ENCODE assay signal across 1 cellular context in genomic region chr19:50723735-50724521, GRCh38.
TF ChIP-seq lines count a peak whose summit lies in the region.

No MANE protein-coding gene starts in this region.

TF ChIP-seq in K562, 482 proteins besides CTCF, POLR2A, EP300 and RAD21 (continued from another document and continues in another):
- TF ChIP-seq ARID4B (CRISPR knock-in tag; IDR thresholded peaks at IDR 0.05), result peak; percentile 87
- TF ChIP-seq MAX (CRISPR knock-in tag; IDR thresholded peaks at IDR 0.05), result peak; percentile 97
- TF ChIP-seq HDAC1 (IDR thresholded peaks at IDR 0.05), result no peak
- no peak for TF ChIP-seq ZNF217 (CRISPR knock-in tag; IDR thresholded peaks at IDR 0.05)
- TF ChIP-seq LCOR (CRISPR knock-in tag; IDR thresholded peaks at IDR 0.05), result peak; percentile 43; the same call in 1 of the 2 replicates
- TF ChIP-seq TBL1XR1 (IDR thresholded peaks at IDR 0.05; ENCODE audit: low read length in 2 of 2), result no peak
- no peak for TF ChIP-seq ZNF124 (CRISPR knock-in tag; IDR thresholded peaks at IDR 0.05)
- TF ChIP-seq CEBPG (CRISPR knock-in tag; IDR thresholded peaks at IDR 0.05), result no peak
- no peak for TF ChIP-seq CEBPG (tag; conservative IDR thresholded peaks at IDR 0.05 in 1 of 2, IDR thresholded peaks at IDR 0.05 in 1 of 2)
- TF ChIP-seq CLOCK (CRISPR knock-in tag; IDR thresholded peaks at IDR 0.05; ENCODE audit: borderline replicate concordance), result no peak
- TF ChIP-seq CREM (IDR thresholded peaks at IDR 0.05; ENCODE audit: low read depth), result no peak
- no peak for TF ChIP-seq CEBPZ (IDR thresholded peaks at IDR 0.05; ENCODE audit: borderline replicate concordance, low read depth, low read length)
- no peak for TF ChIP-seq ZNF449 (CRISPR knock-in tag; IDR thresholded peaks at IDR 0.05)
- no peak for TF ChIP-seq C11orf30 (IDR thresholded peaks at IDR 0.05; ENCODE audit: low read depth)
- no peak for TF ChIP-seq KLF1 (tag; IDR thresholded peaks at IDR 0.05)
- no peak for TF ChIP-seq ZNF384 (IDR thresholded peaks at IDR 0.05; ENCODE audit: low read depth, low read length)
- peak; percentile 82 for TF ChIP-seq BHLHE40 (IDR thresholded peaks at IDR 0.05; ENCODE audit: low read length)
- TF ChIP-seq ZBTB33 (CRISPR knock-in tag; IDR thresholded peaks at IDR 0.05), result peak; percentile 65; the same call in 1 of the 2 replicates
- TF ChIP-seq RAD51 (IDR thresholded peaks at IDR 0.05; ENCODE audit: borderline replicate concordance, low read depth), result no peak
- TF ChIP-seq ZNF431 (CRISPR knock-in tag; IDR thresholded peaks at IDR 0.05), result 0 out of 2 replicates have a peak, but pooled peaks have one; percentile 64
- no peak for TF ChIP-seq BRF1 (IDR thresholded peaks at IDR 0.05; ENCODE audit: borderline replicate concordance, extremely low read depth, insufficient read length)
- TF ChIP-seq HMGN3 (IDR thresholded peaks at IDR 0.05; ENCODE audit: borderline replicate concordance, extremely low read depth, insufficient read length, low read depth, low read length), result peak; percentile 73
- TF ChIP-seq ZBTB43 (CRISPR knock-in tag; IDR thresholded peaks at IDR 0.05), result 0 out of 2 replicates have a peak, but pooled peaks have one; percentile 22
- TF ChIP-seq MEF2D (tag; conservative IDR thresholded peaks at IDR 0.05; ENCODE audit: low read depth), result no peak
- peak; percentile 58 for TF ChIP-seq GABPB1 (CRISPR knock-in tag; IDR thresholded peaks at IDR 0.05)
- peak in 1 of 2 experiments; percentile 12; a peak in 1 of 4 replicates for TF ChIP-seq TEAD1 (CRISPR knock-in tag; IDR thresholded peaks at IDR 0.05)
- TF ChIP-seq TFAP4 (CRISPR knock-in tag; IDR thresholded peaks at IDR 0.05; ENCODE audit: borderline replicate concordance), result peak; percentile 87; the same call in 1 of the 2 replicates
- TF ChIP-seq ZBTB8A (IDR thresholded peaks at IDR 0.05; ENCODE audit: partially characterized antibody), result no peak
- no peak for TF ChIP-seq ESRRB (CRISPR knock-in tag; IDR thresholded peaks at IDR 0.05; ENCODE audit: borderline replicate concordance)
- no peak for TF ChIP-seq GTF2F1 (IDR thresholded peaks at IDR 0.05; ENCODE audit: low read depth, low read length)
- TF ChIP-seq CREB1 (IDR thresholded peaks at IDR 0.05), result no peak
- TF ChIP-seq CREB1 (CRISPR knock-in tag; IDR thresholded peaks at IDR 0.05), result no peak; the same call in 1 of the 2 replicates
- TF ChIP-seq AFF1 (IDR thresholded peaks at IDR 0.05; ENCODE audit: low read depth in 1 of 2, partially characterized antibody in 2 of 2), result no peak
- no peak for TF ChIP-seq ZNF41 (CRISPR knock-in tag; conservative IDR thresholded peaks at IDR 0.05)
- no peak for TF ChIP-seq HEY1 (CRISPR knock-in tag; IDR thresholded peaks at IDR 0.05; ENCODE audit: borderline replicate concordance)
- TF ChIP-seq KAT7 (CRISPR knock-in tag; IDR thresholded peaks at IDR 0.05; ENCODE audit: borderline replicate concordance), result peak; percentile 42; the same call in 1 of the 2 replicates
- no peak for TF ChIP-seq GABPA (tag; conservative IDR thresholded peaks at IDR 0.05; ENCODE audit: low read depth)
- TF ChIP-seq FOXJ2 (tag; IDR thresholded peaks at IDR 0.05), result no peak
- 0 out of 2 replicates have a peak, but pooled peaks have one; percentile 8 for TF ChIP-seq ZSCAN32 (CRISPR knock-in tag; IDR thresholded peaks at IDR 0.05)
- no peak for TF ChIP-seq CAMTA2 (CRISPR knock-in tag; conservative IDR thresholded peaks at IDR 0.05)
- no peak for TF ChIP-seq MTA1 (IDR thresholded peaks at IDR 0.05; ENCODE audit: borderline replicate concordance)
- TF ChIP-seq ADNP (tag; IDR thresholded peaks at IDR 0.05), result no peak
- no peak for TF ChIP-seq POLR2B (IDR thresholded peaks at IDR 0.05; ENCODE audit: low read depth, partially characterized antibody)
- TF ChIP-seq PCBP2 (IDR thresholded peaks at IDR 0.05; ENCODE audit: low read depth, low read length, poor library complexity, severe bottlenecking), result no peak
